ENCODE assay signal across 1 cellular context in the genomic region with DNA sequence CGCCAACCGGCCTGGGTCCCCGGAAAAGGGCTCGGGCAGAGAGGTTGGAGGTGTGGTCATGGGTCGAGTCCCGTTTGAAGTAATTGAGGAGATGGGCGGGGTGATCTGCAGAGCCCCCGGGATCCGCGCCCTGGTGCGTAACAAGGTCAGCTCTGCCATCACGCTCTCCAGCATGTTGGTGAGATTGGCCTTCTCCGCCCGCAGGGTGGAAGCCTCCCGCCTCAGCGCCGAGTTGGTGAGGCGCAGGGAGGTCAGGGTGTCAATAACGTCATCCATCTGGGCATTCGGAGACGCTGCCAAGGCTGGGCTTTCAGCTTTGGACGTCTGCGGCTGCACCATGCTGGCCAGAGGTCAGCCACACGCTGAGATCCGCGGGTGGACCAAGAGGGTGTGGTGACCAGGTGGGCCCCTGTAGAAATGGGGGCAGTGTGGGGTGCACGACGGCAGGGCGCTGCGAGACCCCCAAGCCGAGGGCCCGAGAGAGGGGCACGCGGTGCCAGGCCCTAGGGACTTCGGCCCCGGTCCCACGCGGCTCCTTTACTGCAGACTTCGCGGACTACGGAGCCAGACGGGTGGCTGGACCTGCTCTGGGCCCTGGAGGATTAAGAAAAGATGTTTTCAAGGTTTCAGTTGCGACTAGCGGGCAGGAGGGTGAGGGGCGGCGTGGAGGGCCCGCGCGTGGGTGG.
TF ChIP-seq lines count a peak whose summit lies in the region.

No MANE protein-coding gene starts in this region.

TF ChIP-seq in GM12878, 131 proteins besides CTCF, POLR2A, EP300 and RAD21 (continued from another document):
- TF ChIP-seq, protein P1, sequence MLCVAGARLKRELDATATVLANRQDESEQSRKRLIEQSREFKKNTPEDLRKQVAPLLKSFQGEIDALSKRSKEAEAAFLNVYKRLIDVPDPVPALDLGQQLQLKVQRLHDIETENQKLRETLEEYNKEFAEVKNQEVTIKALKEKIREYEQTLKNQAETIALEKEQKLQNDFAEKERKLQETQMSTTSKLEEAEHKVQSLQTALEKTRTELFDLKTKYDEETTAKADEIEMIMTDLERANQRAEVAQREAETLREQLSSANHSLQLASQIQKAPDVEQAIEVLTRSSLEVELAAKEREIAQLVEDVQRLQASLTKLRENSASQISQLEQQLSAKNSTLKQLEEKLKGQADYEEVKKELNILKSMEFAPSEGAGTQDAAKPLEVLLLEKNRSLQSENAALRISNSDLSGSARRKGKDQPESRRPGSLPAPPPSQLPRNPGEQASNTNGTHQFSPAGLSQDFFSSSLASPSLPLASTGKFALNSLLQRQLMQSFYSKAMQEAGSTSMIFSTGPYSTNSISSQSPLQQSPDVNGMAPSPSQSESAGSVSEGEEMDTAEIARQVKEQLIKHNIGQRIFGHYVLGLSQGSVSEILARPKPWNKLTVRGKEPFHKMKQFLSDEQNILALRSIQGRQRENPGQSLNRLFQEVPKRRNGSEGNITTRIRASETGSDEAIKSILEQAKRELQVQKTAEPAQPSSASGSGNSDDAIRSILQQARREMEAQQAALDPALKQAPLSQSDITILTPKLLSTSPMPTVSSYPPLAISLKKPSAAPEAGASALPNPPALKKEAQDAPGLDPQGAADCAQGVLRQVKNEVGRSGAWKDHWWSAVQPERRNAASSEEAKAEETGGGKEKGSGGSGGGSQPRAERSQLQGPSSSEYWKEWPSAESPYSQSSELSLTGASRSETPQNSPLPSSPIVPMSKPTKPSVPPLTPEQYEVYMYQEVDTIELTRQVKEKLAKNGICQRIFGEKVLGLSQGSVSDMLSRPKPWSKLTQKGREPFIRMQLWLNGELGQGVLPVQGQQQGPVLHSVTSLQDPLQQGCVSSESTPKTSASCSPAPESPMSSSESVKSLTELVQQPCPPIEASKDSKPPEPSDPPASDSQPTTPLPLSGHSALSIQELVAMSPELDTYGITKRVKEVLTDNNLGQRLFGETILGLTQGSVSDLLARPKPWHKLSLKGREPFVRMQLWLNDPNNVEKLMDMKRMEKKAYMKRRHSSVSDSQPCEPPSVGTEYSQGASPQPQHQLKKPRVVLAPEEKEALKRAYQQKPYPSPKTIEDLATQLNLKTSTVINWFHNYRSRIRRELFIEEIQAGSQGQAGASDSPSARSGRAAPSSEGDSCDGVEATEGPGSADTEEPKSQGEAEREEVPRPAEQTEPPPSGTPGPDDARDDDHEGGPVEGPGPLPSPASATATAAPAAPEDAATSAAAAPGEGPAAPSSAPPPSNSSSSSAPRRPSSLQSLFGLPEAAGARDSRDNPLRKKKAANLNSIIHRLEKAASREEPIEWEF (IDR thresholded peaks at IDR 0.05; ENCODE audit: insufficient replicate concordance, low read depth, low read length), result no peak
- TF ChIP-seq ZSCAN29 (IDR thresholded peaks at IDR 0.05) (no peak), IRF4 (IDR thresholded peaks at IDR 0.05; ENCODE audit: low read depth, low read length) (no peak), TARDBP (IDR thresholded peaks at IDR 0.05; ENCODE audit: borderline replicate concordance) (no peak), NFIC (IDR thresholded peaks at IDR 0.05; ENCODE audit: low read depth, low read length) (no peak), NR2C2 (IDR thresholded peaks at IDR 0.05; ENCODE audit: borderline replicate concordance, control insufficient read depth, insufficient read length, low read depth) (no peak)
- TF ChIP-seq, protein P2, sequence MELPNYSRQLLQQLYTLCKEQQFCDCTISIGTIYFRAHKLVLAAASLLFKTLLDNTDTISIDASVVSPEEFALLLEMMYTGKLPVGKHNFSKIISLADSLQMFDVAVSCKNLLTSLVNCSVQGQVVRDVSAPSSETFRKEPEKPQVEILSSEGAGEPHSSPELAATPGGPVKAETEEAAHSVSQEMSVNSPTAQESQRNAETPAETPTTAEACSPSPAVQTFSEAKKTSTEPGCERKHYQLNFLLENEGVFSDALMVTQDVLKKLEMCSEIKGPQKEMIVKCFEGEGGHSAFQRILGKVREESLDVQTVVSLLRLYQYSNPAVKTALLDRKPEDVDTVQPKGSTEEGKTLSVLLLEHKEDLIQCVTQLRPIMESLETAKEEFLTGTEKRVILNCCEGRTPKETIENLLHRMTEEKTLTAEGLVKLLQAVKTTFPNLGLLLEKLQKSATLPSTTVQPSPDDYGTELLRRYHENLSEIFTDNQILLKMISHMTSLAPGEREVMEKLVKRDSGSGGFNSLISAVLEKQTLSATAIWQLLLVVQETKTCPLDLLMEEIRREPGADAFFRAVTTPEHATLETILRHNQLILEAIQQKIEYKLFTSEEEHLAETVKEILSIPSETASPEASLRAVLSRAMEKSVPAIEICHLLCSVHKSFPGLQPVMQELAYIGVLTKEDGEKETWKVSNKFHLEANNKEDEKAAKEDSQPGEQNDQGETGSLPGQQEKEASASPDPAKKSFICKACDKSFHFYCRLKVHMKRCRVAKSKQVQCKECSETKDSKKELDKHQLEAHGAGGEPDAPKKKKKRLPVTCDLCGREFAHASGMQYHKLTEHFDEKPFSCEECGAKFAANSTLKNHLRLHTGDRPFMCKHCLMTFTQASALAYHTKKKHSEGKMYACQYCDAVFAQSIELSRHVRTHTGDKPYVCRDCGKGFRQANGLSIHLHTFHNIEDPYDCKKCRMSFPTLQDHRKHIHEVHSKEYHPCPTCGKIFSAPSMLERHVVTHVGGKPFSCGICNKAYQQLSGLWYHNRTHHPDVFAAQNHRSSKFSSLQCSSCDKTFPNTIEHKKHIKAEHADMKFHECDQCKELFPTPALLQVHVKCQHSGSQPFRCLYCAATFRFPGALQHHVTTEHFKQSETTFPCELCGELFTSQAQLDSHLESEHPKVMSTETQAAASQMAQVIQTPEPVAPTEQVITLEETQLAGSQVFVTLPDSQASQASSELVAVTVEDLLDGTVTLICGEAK (IDR thresholded peaks at IDR 0.05; ENCODE audit: borderline replicate concordance), result no peak
